Comparison of ENCODE assay signal across 1 cellular context in genomic region chr5:108748354-108749129, GRCh38.
TF ChIP-seq lines count a peak whose summit lies in the region.

No MANE protein-coding gene starts in this region.

TF ChIP-seq in HepG2, 621 proteins besides CTCF, POLR2A, EP300 and RAD21 (continued from another document and continues in another):
- TF ChIP-seq HINFP (CRISPR knock-in tag; IDR thresholded peaks at IDR 0.05; ENCODE audit: low read depth), result no peak
- no peak for TF ChIP-seq TRIM24 (CRISPR knock-in tag; IDR thresholded peaks at IDR 0.05)
- no peak for TF ChIP-seq ZNF326 (CRISPR knock-in tag; IDR thresholded peaks at IDR 0.05; ENCODE audit: borderline replicate concordance)
- TF ChIP-seq FOXA1 (IDR thresholded peaks at IDR 0.05), result no peak
- 0 out of 2 replicates have a peak, but pooled peaks have one; percentile 9 for TF ChIP-seq FOXA1 (CRISPR knock-in tag; IDR thresholded peaks at IDR 0.05)
- peak; percentile 90 for TF ChIP-seq MAZ (IDR thresholded peaks at IDR 0.05; ENCODE audit: borderline replicate concordance, low read depth, low read length)
- peak; percentile 87 for TF ChIP-seq MAZ (CRISPR knock-in tag; IDR thresholded peaks at IDR 0.05; ENCODE audit: low read depth)
- no peak for TF ChIP-seq GPBP1L1 (CRISPR knock-in tag; IDR thresholded peaks at IDR 0.05)
- TF ChIP-seq SNAPC4 (CRISPR knock-in tag; IDR thresholded peaks at IDR 0.05), result peak; percentile 88
- no peak for TF ChIP-seq KDM6A (CRISPR knock-in tag; IDR thresholded peaks at IDR 0.05; ENCODE audit: low read depth)
- peak; percentile 91 for TF ChIP-seq SALL1 (CRISPR knock-in tag; IDR thresholded peaks at IDR 0.05)
- no peak for TF ChIP-seq SP1 (IDR thresholded peaks at IDR 0.05)
- TF ChIP-seq SP1 (CRISPR knock-in tag; IDR thresholded peaks at IDR 0.05), result peak; percentile 32; the same call in 1 of the 2 replicates
- no peak for TF ChIP-seq NONO (IDR thresholded peaks at IDR 0.05)
- TF ChIP-seq NONO (CRISPR knock-in tag; conservative IDR thresholded peaks at IDR 0.05), result peak; percentile 61; the same call in 1 of the 2 replicates
- no peak for TF ChIP-seq SYNCRIP (IDR thresholded peaks at IDR 0.05; ENCODE audit: insufficient read depth, low read depth, low read length)
- TF ChIP-seq ZNF773 (CRISPR knock-in tag; IDR thresholded peaks at IDR 0.05; ENCODE audit: borderline replicate concordance), result no peak
- TF ChIP-seq ZBTB25 (CRISPR knock-in tag; IDR thresholded peaks at IDR 0.05), result peak; percentile 64; the same call in 1 of the 2 replicates
- TF ChIP-seq ZNF350 (CRISPR knock-in tag; IDR thresholded peaks at IDR 0.05; ENCODE audit: borderline replicate concordance, low read depth), result peak; percentile 90
- peak; percentile 85; the same call in 1 of the 2 replicates for TF ChIP-seq MXD3 (CRISPR knock-in tag; IDR thresholded peaks at IDR 0.05)
- 0 out of 2 replicates have a peak, but pooled peaks have one; percentile 45 for TF ChIP-seq NCOA2 (CRISPR knock-in tag; IDR thresholded peaks at IDR 0.05)
- no peak; the same call in 1 of the 2 replicates for TF ChIP-seq THYN1 (CRISPR knock-in tag; IDR thresholded peaks at IDR 0.05; ENCODE audit: borderline replicate concordance, low read depth)
- TF ChIP-seq FIP1L1 (IDR thresholded peaks at IDR 0.05; ENCODE audit: borderline replicate concordance, insufficient read depth, low read depth, low read length), result 0 out of 2 replicates have a peak, but pooled peaks have one; percentile 75
- TF ChIP-seq PRMT3 (CRISPR knock-in tag; IDR thresholded peaks at IDR 0.05; ENCODE audit: borderline replicate concordance, low read depth), result no peak
- peak; percentile 22 for TF ChIP-seq TAF15 (IDR thresholded peaks at IDR 0.05; ENCODE audit: low read depth, low read length, poor library complexity, severe bottlenecking)
- TF ChIP-seq GATAD1 (CRISPR knock-in tag; IDR thresholded peaks at IDR 0.05), result peak; percentile 79
- TF ChIP-seq ZNF83 (CRISPR knock-in tag; IDR thresholded peaks at IDR 0.05; ENCODE audit: borderline replicate concordance), result 0 out of 2 replicates have a peak, but pooled peaks have one; percentile 52
- peak; percentile 84 for TF ChIP-seq RFX3 (CRISPR knock-in tag; IDR thresholded peaks at IDR 0.05)
- peak; percentile 78 for TF ChIP-seq AGO2 (optimal IDR thresholded peaks at IDR 0.05; ENCODE audit: low read depth, low read length)
- no peak for TF ChIP-seq SMC3 (IDR thresholded peaks at IDR 0.05; ENCODE audit: low read length)
- TF ChIP-seq RFX5 (IDR thresholded peaks at IDR 0.05; ENCODE audit: low read depth, low read length), result peak; percentile 70
- no peak for TF ChIP-seq MTA3 (CRISPR knock-in tag; IDR thresholded peaks at IDR 0.05)
- no peak for TF ChIP-seq ZNF496 (CRISPR knock-in tag; IDR thresholded peaks at IDR 0.05; ENCODE audit: insufficient replicate concordance)
- no peak for TF ChIP-seq KLF15 (CRISPR knock-in tag; IDR thresholded peaks at IDR 0.05; ENCODE audit: borderline replicate concordance)
- peak; percentile 81; the same call in 1 of the 2 replicates for TF ChIP-seq TBX2 (CRISPR knock-in tag; IDR thresholded peaks at IDR 0.05; ENCODE audit: borderline replicate concordance)
- TF ChIP-seq CENPBD1 (CRISPR knock-in tag; IDR thresholded peaks at IDR 0.05; ENCODE audit: borderline replicate concordance, low read depth), result 0 out of 2 replicates have a peak, but pooled peaks have one; percentile 83
- TF ChIP-seq HOXD1 (CRISPR knock-in tag; IDR thresholded peaks at IDR 0.05), result 0 out of 2 replicates have a peak, but pooled peaks have one; percentile 44
- TF ChIP-seq ZNF879 (CRISPR knock-in tag; IDR thresholded peaks at IDR 0.05), result peak; percentile 83; the same call in 1 of the 2 replicates
- no peak for TF ChIP-seq ZNF468 (CRISPR knock-in tag; IDR thresholded peaks at IDR 0.05)
- TF ChIP-seq ELF1 (CRISPR knock-in tag; IDR thresholded peaks at IDR 0.05), result peak; percentile 45; the same call in 1 of the 2 replicates
- TF ChIP-seq ZNF670 (CRISPR knock-in tag; IDR thresholded peaks at IDR 0.05; ENCODE audit: borderline replicate concordance), result 0 out of 2 replicates have a peak, but pooled peaks have one; percentile 73
- no peak for TF ChIP-seq ZBTB37 (CRISPR knock-in tag; IDR thresholded peaks at IDR 0.05)
- no peak for TF ChIP-seq FOXK2 (IDR thresholded peaks at IDR 0.05)
- no peak for TF ChIP-seq CERS6 (CRISPR knock-in tag; IDR thresholded peaks at IDR 0.05)
- TF ChIP-seq ZMYM2 (CRISPR knock-in tag; IDR thresholded peaks at IDR 0.05), result no peak
- peak; percentile 91; the same call in 1 of the 2 replicates for TF ChIP-seq ZNF547 (CRISPR knock-in tag; IDR thresholded peaks at IDR 0.05)
- peak; percentile 18; the same call in 1 of the 2 replicates for TF ChIP-seq ELF3 (CRISPR knock-in tag; IDR thresholded peaks at IDR 0.05)
- peak; percentile 71; the same call in 1 of the 2 replicates for TF ChIP-seq ARHGAP35 (CRISPR knock-in tag; IDR thresholded peaks at IDR 0.05; ENCODE audit: borderline replicate concordance)
- TF ChIP-seq ZNF720 (CRISPR knock-in tag; IDR thresholded peaks at IDR 0.05), result no peak
- TF ChIP-seq ZNF337 (CRISPR knock-in tag; IDR thresholded peaks at IDR 0.05; ENCODE audit: borderline replicate concordance, low read depth), result peak; percentile 89; the same call in 1 of the 2 replicates
- TF ChIP-seq KDM4B (CRISPR knock-in tag; IDR thresholded peaks at IDR 0.05), result peak; percentile 29; the same call in 1 of the 2 replicates
- TF ChIP-seq ZNF678 (CRISPR knock-in tag; IDR thresholded peaks at IDR 0.05), result no peak
- peak; percentile 49 for TF ChIP-seq THRA (CRISPR knock-in tag; IDR thresholded peaks at IDR 0.05; ENCODE audit: borderline replicate concordance)
